Comparison of ENCODE assay signal across 24 cellular contexts in the genomic region with DNA sequence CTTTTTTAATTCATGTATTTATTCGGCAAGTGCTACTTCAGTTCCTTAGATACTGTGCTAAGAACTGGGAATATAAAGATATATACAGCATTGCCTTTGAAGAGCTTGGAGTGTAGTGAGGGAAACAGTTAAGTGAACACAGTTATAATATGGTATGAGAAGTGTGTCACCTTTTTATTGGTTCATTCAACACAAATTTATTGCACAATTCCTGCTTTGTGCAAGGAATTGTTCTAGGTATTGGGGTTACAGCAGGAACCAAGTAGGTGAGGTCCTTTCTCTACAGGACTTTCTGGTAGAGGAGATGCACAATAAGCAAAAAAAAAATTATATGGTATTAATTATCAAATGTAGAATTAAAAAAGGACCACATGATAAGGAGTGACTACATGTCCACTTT.
A peak's percentile ranks its signal among the peaks of the same experiment; 100 is the strongest.
DNase-seq lines count a peak whose midpoint lies in the region; ATAC-seq and TF ChIP-seq lines count a peak whose summit lies in the region.
"Had no signal": no experiment of that assay in that cellular context is flagged by ENCODE, and none has a peak within 500 bp of the region (broad histone marks: within the 10 kb centered on the region; RNA-seq: fewer than 3 reads in every experiment).

No MANE protein-coding gene starts in this region.

- no peak overlapping the region for H3K4me3 Mint-ChIP-seq in activated naive CD8-positive, alpha-beta T cell treated with anti-CD3 and anti-CD28 coated beads for 36 hours
- no peak overlapping the region for H3K4me3 Mint-ChIP-seq in activated naive CD8-positive, alpha-beta T cell treated with anti-CD3 and anti-CD28 coated beads, Interleukin-2, amount 50 U/mL, for 24 hours
- H3K4me3 Mint-ChIP-seq: CD14-positive monocyte; CD4-positive, alpha-beta memory T cell; CD4-positive, CD25-positive, alpha-beta regulatory T cell; CD8-positive, alpha-beta memory T cell had no signal

- H3K36me3 Mint-ChIP-seq in activated naive CD8-positive, alpha-beta T cell treated with anti-CD3 and anti-CD28 coated beads for 36 hours, result peaks cover 25% of the 10 kb centered on the region
- peaks cover 32% of the 10 kb centered on the region for H3K36me3 Mint-ChIP-seq in activated naive CD8-positive, alpha-beta T cell treated with anti-CD3 and anti-CD28 coated beads, Interleukin-2, amount 50 U/mL, for 24 hours (ENCODE audit: low read depth)

- H3K4me2 ChIP-seq in IMR-90 (ENCODE audit: low read depth, low read length), result no peak overlapping the region
- H3K4me2 ChIP-seq: A549, BLaER1 had no signal

- H3K4me3 ChIP-seq in IMR-90 (ENCODE audit: insufficient read depth, low read depth, low read length), result no peak overlapping the region
- H3K4me3 ChIP-seq: A549, BLaER1, GM12878 had no signal

- no peak overlapping the region for H2BK5ac ChIP-seq in IMR-90 (ENCODE audit: low read depth, low read length, poor library complexity, severe bottlenecking)

- in situ Hi-C loops in IMR-90 (cut with MboI; ENCODE audit: low sequenced_read_pairs), result no loop called here

- H4K20me1 ChIP-seq in IMR-90 (ENCODE audit: insufficient read depth, low read length), result no peaks in the 10 kb centered on the region
- H4K20me1 ChIP-seq: BLaER1 had no signal

- no peak for TF ChIP-seq CTCF in IMR-90 (conservative IDR thresholded peaks at IDR 0.05; ENCODE audit: low read depth, low read length)

- no peaks in the 10 kb centered on the region for H3K4me1 ChIP-seq in IMR-90 (ENCODE audit: control insufficient read depth, insufficient read depth, low read length)
- H3K4me1 ChIP-seq: A549, BE2C, BLaER1 had no signal

- H3K18ac ChIP-seq in IMR-90 (ENCODE audit: low read depth, low read length), result no peak overlapping the region

- H3K27ac ChIP-seq in IMR-90 (ENCODE audit: insufficient read depth, low read length), result no peak overlapping the region
- H3K27ac ChIP-seq: 22Rv1, A549, BLaER1 had no signal

- no peak overlapping the region for H2BK20ac ChIP-seq in IMR-90 (ENCODE audit: low read depth, low read length)

- no peaks in the 10 kb centered on the region for H3K9me1 ChIP-seq in IMR-90 (ENCODE audit: insufficient read depth, low read length)

- no peak overlapping the region for H2AK9ac ChIP-seq in IMR-90 (replicated peaks; ENCODE audit: low read depth, low read length, poor library complexity)

- H3K9ac ChIP-seq in IMR-90 (ENCODE audit: low read depth, low read length), result no peak overlapping the region
- H3K9ac ChIP-seq: BLaER1 had no signal

- CTCF ChIA-PET in IMR-90 (lab: Yijun Ruan, JAX), result no interaction called here

- no peaks in the 10 kb centered on the region for H3K9me3 ChIP-seq in IMR-90 (ENCODE audit: control insufficient read depth, insufficient read depth, low read length)
- H3K9me3 ChIP-seq: A549, BE2C, BLaER1 had no signal

- ATAC-seq in activated naive CD8-positive, alpha-beta T cell treated with anti-CD3 and anti-CD28 coated beads, Interleukin-2, amount 50 U/mL, for 24 hours, result no peak
- ATAC-seq in IMR-90 (ENCODE audit: low read depth), result no peak
- ATAC-seq: A549, GM12878 had no signal

- dilution Hi-C loops in IMR-90 (cut with HindIII; ENCODE audit: low sequenced_read_pairs, unreplicated experiment), result no loop called here

- no peaks in the 10 kb centered on the region for H3K9me3 Mint-ChIP-seq in activated naive CD8-positive, alpha-beta T cell treated with anti-CD3 and anti-CD28 coated beads for 36 hours
- H3K9me3 Mint-ChIP-seq in activated naive CD8-positive, alpha-beta T cell treated with anti-CD3 and anti-CD28 coated beads, Interleukin-2, amount 50 U/mL, for 24 hours, result peaks cover 5% of the 10 kb centered on the region
- H3K9me3 Mint-ChIP-seq: CD14-positive monocyte; CD4-positive, alpha-beta memory T cell; CD4-positive, CD25-positive, alpha-beta regulatory T cell; CD8-positive, alpha-beta memory T cell had no signal

- H3K56ac ChIP-seq in IMR-90 (ENCODE audit: extremely low read depth, insufficient read depth, low read length), result no peak overlapping the region

- H4K8ac ChIP-seq in IMR-90 (ENCODE audit: low read depth in 2 of 2, low read length in 2 of 2), result no peak overlapping the region

- no peak overlapping the region for H2AK5ac ChIP-seq in IMR-90 (ENCODE audit: low read depth, low read length)

- no peak overlapping the region for H2BK120ac ChIP-seq in IMR-90 (ENCODE audit: low read depth, low read length)

- TF ChIP-seq POLR2A in IMR-90 (IDR thresholded peaks at IDR 0.05; ENCODE audit: low read depth, low read length), result no peak

- H3K27me3 ChIP-seq in IMR-90 (ENCODE audit: control insufficient read depth, insufficient read depth, low read length), result no peaks in the 10 kb centered on the region
- H3K27me3 ChIP-seq: BE2C, BLaER1 had no signal

- H4K5ac ChIP-seq in IMR-90 (ENCODE audit: low read depth, low read length), result no peak overlapping the region

- WGBS in IMR-90 (ENCODE audit: extremely low coverage in 2 of 2, insufficient read length in 1 of 2), 2 experiments, result no CpG with 5 or more reads among the region's 1 CpG

- POLR2A ChIA-PET in IMR-90 (lab: Charles Lee; ENCODE audit: unreplicated experiment), result no interaction called here

- no peak overlapping the region for H4K91ac ChIP-seq in IMR-90 (ENCODE audit: insufficient read depth, low read depth, low read length)

- no peaks in the 10 kb centered on the region for H3K4me1 Mint-ChIP-seq in activated naive CD8-positive, alpha-beta T cell treated with anti-CD3 and anti-CD28 coated beads for 36 hours
- H3K4me1 Mint-ChIP-seq in activated naive CD8-positive, alpha-beta T cell treated with anti-CD3 and anti-CD28 coated beads, Interleukin-2, amount 50 U/mL, for 24 hours, result no peaks in the 10 kb centered on the region
- H3K4me1 Mint-ChIP-seq: CD14-positive monocyte; CD4-positive, alpha-beta memory T cell; CD8-positive, alpha-beta memory T cell had no signal

- TF ChIP-seq RAD21 in IMR-90 (IDR thresholded peaks at IDR 0.05; ENCODE audit: low read length), result no peak

- H3K27me3 Mint-ChIP-seq in activated naive CD8-positive, alpha-beta T cell treated with anti-CD3 and anti-CD28 coated beads for 36 hours, result no peaks in the 10 kb centered on the region
- no peaks in the 10 kb centered on the region for H3K27me3 Mint-ChIP-seq in activated naive CD8-positive, alpha-beta T cell treated with anti-CD3 and anti-CD28 coated beads, Interleukin-2, amount 50 U/mL, for 24 hours
- H3K27me3 Mint-ChIP-seq: CD4-positive, alpha-beta memory T cell; CD4-positive, CD25-positive, alpha-beta regulatory T cell; CD8-positive, alpha-beta memory T cell had no signal

- H2BK15ac ChIP-seq in IMR-90 (ENCODE audit: low read depth, low read length), result no peak overlapping the region

- no peak for DNase-seq in activated naive CD8-positive, alpha-beta T cell treated with anti-CD3 and anti-CD28 coated beads for 36 hours
- no peak for DNase-seq in activated naive CD8-positive, alpha-beta T cell treated with anti-CD3 and anti-CD28 coated beads, Interleukin-2, amount 50 U/mL, for 24 hours
- DNase-seq in IMR-90 (no peak), renal cortical epithelial cell (ENCODE audit: low read depth) (peak; percentile 3), hepatic stellate cell (ENCODE audit: low spot score) (no peak)
- DNase-seq: ACHN; BE2C; C1 segment of cervical spinal cord; CD4-positive, alpha-beta memory T cell; CD4-positive, CD25-positive, alpha-beta regulatory T cell; CD8-positive, alpha-beta memory T cell; COR-L47; DMS 273 treated with DMSO at 0.1 percent for 48 hours; DMS153; DMS53; DMS79; DND-41; EL; GDM1 had no signal

- H3K36me3 ChIP-seq in IMR-90 (ENCODE audit: control insufficient read depth, insufficient read depth, low read length), result peaks cover 6% of the 10 kb centered on the region
- H3K36me3 ChIP-seq: BE2C had no signal

- no peaks in the 10 kb centered on the region for H3K79me1 ChIP-seq in IMR-90 (ENCODE audit: low read depth in 1 of 2, low read length in 2 of 2)

- no peak overlapping the region for H3K14ac ChIP-seq in IMR-90 (replicated peaks; ENCODE audit: low read depth, low read length)

- intact Hi-C loops in IMR-90 (cut with micrococcal nuclease), result no loop called here

- peak overlapping the region; percentile 42 for H3K27ac Mint-ChIP-seq in activated naive CD8-positive, alpha-beta T cell treated with anti-CD3 and anti-CD28 coated beads for 36 hours
- H3K27ac Mint-ChIP-seq in activated naive CD8-positive, alpha-beta T cell treated with anti-CD3 and anti-CD28 coated beads, Interleukin-2, amount 50 U/mL, for 24 hours, result no peak overlapping the region
- H3K27ac Mint-ChIP-seq: CD14-positive monocyte; CD4-positive, alpha-beta memory T cell; CD4-positive, CD25-positive, alpha-beta regulatory T cell had no signal

- H2AFZ ChIP-seq in IMR-90 (replicated peaks; ENCODE audit: low read length, poor library complexity), result no peak overlapping the region

- no peak overlapping the region for H3K23ac ChIP-seq in IMR-90 (ENCODE audit: low read depth, low read length)

- H3K4ac ChIP-seq in IMR-90 (ENCODE audit: low read depth, low read length), result no peak overlapping the region

- no TSS peak for BruUV-seq in IMR-90 (replicated peaks; lab: Mats Ljungman, UMichigan)

TF ChIP-seq in IMR-90, 13 proteins besides CTCF, POLR2A, EP300 and RAD21:
- peak; percentile 64 for TF ChIP-seq CEBPB (IDR thresholded peaks at IDR 0.05; ENCODE audit: low read depth, low read length)
- no peak for TF ChIP-seq FOS (IDR thresholded peaks at IDR 0.05; ENCODE audit: low read depth, low read length)
